Comparison of ENCODE assay signal across 1 cellular context in genomic region chrY:12905910-12906309, GRCh38.
TF ChIP-seq lines count a peak whose summit lies in the region.

No MANE protein-coding gene starts in this region.

TF ChIP-seq in SK-N-SH treated with all-trans-retinoic acid at 6 μM for 48 hours, 23 proteins besides CTCF, POLR2A, EP300 and RAD21 (continued from another document):
- TF ChIP-seq CREB5 (CRISPR knock-in tag; IDR thresholded peaks at IDR 0.05; ENCODE audit: low read depth) (no peak), SNAI2 (CRISPR knock-in tag; IDR thresholded peaks at IDR 0.05) (no peak)
